In the genomic region with DNA sequence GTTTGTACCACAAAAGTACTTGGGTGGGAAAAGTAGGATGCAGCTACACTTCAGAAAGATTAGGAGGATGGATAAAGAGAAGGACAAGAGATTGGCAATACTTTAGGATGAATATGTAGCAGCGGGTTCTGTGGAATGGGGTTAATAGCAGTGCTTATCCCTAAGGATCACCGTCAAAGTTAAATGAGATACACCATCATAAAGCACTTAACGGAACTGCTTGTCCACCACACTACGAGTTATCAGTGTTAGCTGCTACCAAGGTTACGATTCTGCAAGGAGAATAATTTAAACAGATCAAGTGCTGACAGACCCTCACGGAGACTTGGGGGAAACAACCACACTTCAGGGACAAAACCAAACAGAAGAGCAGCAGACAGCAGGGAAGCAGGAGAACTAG, we compare ENCODE assay signal across 8 cellular contexts. TPM values are rescaled to one million over a fixed set of nuclear protein-coding genes. Genes with fewer than 3 reads are reported as not detected.
DNase-seq lines count a peak whose midpoint lies in the region; ATAC-seq and TF ChIP-seq lines count a peak whose summit lies in the region.

No MANE protein-coding gene starts in this region.

- H3K27ac ChIP-seq in left lung (peak overlapping the region; percentile 6 to 85), tibial artery (peak overlapping the region; percentile 65 to 77)

- H3K27me3 ChIP-seq in left lung, result no peaks in the 10 kb centered on the region
- H3K27me3 ChIP-seq in tibial artery, result no peaks in the 10 kb centered on the region

- peaks cover 8 to 28% of the 10 kb centered on the region in 2 donors for H3K4me1 ChIP-seq in left lung
- H3K4me1 ChIP-seq in tibial artery, result peaks cover 0 to 25% (median 21%) of the 10 kb centered on the region in 4 donors

- peak overlapping the region; percentile 96 for H3K27ac Mint-ChIP-seq in activated T-cell treated with anti-CD3 and anti-CD28 coated beads, Interleukin-2, amount 50 U/mL, for 24 hours
- peak overlapping the region; percentile 92 for H3K27ac Mint-ChIP-seq in activated naive CD8-positive, alpha-beta T cell

- H3K36me3 ChIP-seq in left lung (no peaks in the 10 kb centered on the region), tibial artery (peaks cover 0 to 4% (median 0%) of the 10 kb centered on the region in 3 donors)

- H3K36me3 Mint-ChIP-seq in activated T-cell treated with anti-CD3 and anti-CD28 coated beads, Interleukin-2, amount 50 U/mL, for 24 hours (ENCODE audit: low read depth), result peaks cover 44% of the 10 kb centered on the region
- peaks cover 4% of the 10 kb centered on the region for H3K36me3 Mint-ChIP-seq in activated naive CD8-positive, alpha-beta T cell

- H3K4me1 Mint-ChIP-seq in activated T-cell treated with anti-CD3 and anti-CD28 coated beads, Interleukin-2, amount 50 U/mL, for 24 hours (ENCODE audit: low read depth), result peaks cover 63% of the 10 kb centered on the region
- H3K4me1 Mint-ChIP-seq in activated naive CD8-positive, alpha-beta T cell (ENCODE audit: low read depth), result peaks cover 60% of the 10 kb centered on the region

- intact Hi-C loops in left lung (cut with DNase I), result no loop called here
- intact Hi-C loops in tibial artery (cut with DNase I; ENCODE audit: low total_unique reads), result loop anchor here (5.0 to 10.0 kb wide), 2 partner anchors 40 to 208 kb away; a partner anchor contains a TSS

- H3K4me3 ChIP-seq in left lung, result peak overlapping the region; percentile 86 to 87
- H3K4me3 ChIP-seq in tibial artery, result peak overlapping the region; percentile 65 to 99

- ATAC-seq in left lung, result no peak

- no peaks in the 10 kb centered on the region for H3K27me3 Mint-ChIP-seq in activated T-cell treated with anti-CD3 and anti-CD28 coated beads, Interleukin-2, amount 50 U/mL, for 24 hours
- H3K27me3 Mint-ChIP-seq in activated naive CD8-positive, alpha-beta T cell, result no peaks in the 10 kb centered on the region

- TF ChIP-seq CTCF in left lung (IDR thresholded peaks at IDR 0.05), result no peak
- TF ChIP-seq CTCF in tibial artery (IDR thresholded peaks at IDR 0.05), result no peak

- H3K9me3 Mint-ChIP-seq in activated T-cell treated with anti-CD3 and anti-CD28 coated beads, Interleukin-2, amount 50 U/mL, for 24 hours, result no peaks in the 10 kb centered on the region
- no peaks in the 10 kb centered on the region for H3K9me3 Mint-ChIP-seq in activated naive CD8-positive, alpha-beta T cell (ENCODE audit: low read depth)

- DNase-seq in activated T-cell treated with anti-CD3 and anti-CD28 coated beads, Interleukin-2, amount 50 U/mL, for 24 hours, result no peak
- no peak for DNase-seq in activated T-cell treated with anti-CD3 and anti-CD28 coated beads, Interleukin-2, amount 50 U/mL, for 48 hours
- DNase-seq in left lung (no peak), tibial artery (no peak), COR-L47 (lab: John Stamatoyannopoulos, UW) (no peak), kidney glomerular epithelial cell (lab: John Stamatoyannopoulos, UW) (no peak), amniotic stem cell (lab: John Stamatoyannopoulos, UW) (no peak)

- H3K4me3 Mint-ChIP-seq in activated T-cell treated with anti-CD3 and anti-CD28 coated beads, Interleukin-2, amount 50 U/mL, for 24 hours, result peak overlapping the region; percentile 97
- peak overlapping the region; percentile 95 for H3K4me3 Mint-ChIP-seq in activated naive CD8-positive, alpha-beta T cell

- H3K9me3 ChIP-seq in left lung (no peaks in the 10 kb centered on the region), tibial artery (no peaks in the 10 kb centered on the region)

RNA-seq across cellular contexts. Expression of a gene that starts 1.0 kb away (rescaled TPM):
- total RNA-seq in left lung, result 10 to 100 TPM; 18.3 to 19.4 TPM

RNA-seq across cellular contexts. Expression of a gene that starts 40.6 kb away (rescaled TPM):
- 10 to 100 TPM; 12.4 to 27.9 TPM for total RNA-seq in left lung
